19 cellular contexts compared by ENCODE assay signal in the genomic region with DNA sequence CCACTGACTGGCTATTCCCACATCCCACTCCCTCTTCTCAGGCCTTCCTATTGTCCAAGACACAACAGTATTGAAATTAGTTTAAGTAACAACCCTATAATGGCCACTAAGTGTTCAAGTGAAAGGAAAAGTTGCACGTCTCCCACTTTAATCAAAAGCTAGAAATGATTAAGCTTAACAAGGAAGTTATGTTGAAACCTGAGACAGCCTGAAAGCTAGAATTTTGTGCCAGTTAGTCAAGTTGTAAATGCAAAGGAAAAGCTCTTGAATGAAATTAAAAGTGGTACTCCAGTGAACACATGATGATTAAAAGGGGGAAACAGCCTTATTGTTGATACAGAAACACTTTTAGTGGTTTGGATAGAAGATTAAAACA.
"Had no signal": no experiment of that assay in that cellular context is flagged by ENCODE, and none has a peak within 500 bp of the region (broad histone marks: within the 10 kb centered on the region; RNA-seq: fewer than 3 reads in every experiment).

No MANE protein-coding gene starts in this region.

- H3K4me1 Mint-ChIP-seq: activated naive CD8-positive, alpha-beta T cell treated with anti-CD3 and anti-CD28 coated beads, Interleukin-2, amount 10 ng/mL, durations not matched to agents 7 days and 5 days had no signal

- H3K27ac Mint-ChIP-seq: activated CD8-positive, alpha-beta T cell treated with anti-CD3 and anti-CD28 coated beads, Interleukin-2, amount 10 ng/mL, durations not matched to agents 7 days and 5 days; activated naive CD8-positive, alpha-beta T cell treated with anti-CD3 and anti-CD28 coated beads, Interleukin-2, amount 10 ng/mL, durations not matched to agents 7 days and 5 days; T-helper 1 cell treated with Interleukin-12 subunit alpha and Interleukin-12 subunit beta and Interleukin-4 antibody, amounts not matched to agents 30 μg/mL and 1 μg/mL, for 36 hours had no signal

- DNase-seq: activated CD4-positive, alpha-beta T cell treated with anti-CD3 and anti-CD28 coated beads for 4 hours; activated CD4-positive, alpha-beta T cell treated with anti-CD3 and anti-CD28 coated beads, Interleukin-2, amount 50 U/mL, for 4 hours; activated CD8-positive, alpha-beta memory T cell treated with anti-CD3 and anti-CD28 coated beads, Interleukin-2, amount 50 U/mL, for 48 hours; activated CD8-positive, alpha-beta T cell treated with anti-CD3 and anti-CD28 coated beads, Interleukin-2, amount 10 ng/mL, durations not matched to agents 7 days and 5 days; activated naive CD4-positive, alpha-beta T cell treated with anti-CD3 and anti-CD28 coated beads, Interleukin-2, amount 50 U/mL, for 16 hours; activated naive CD8-positive, alpha-beta T cell treated with anti-CD3 and anti-CD28 coated beads, Interleukin-2, amount 10 ng/mL, durations not matched to agents 7 days and 5 days; activated T-cell treated with anti-CD3 and anti-CD28 coated beads, Interleukin-2, amount 50 U/mL, for 1 hour; adrenal gland; anterior cingulate cortex; KBM-7; NCI-H1048; NCI-H1417; NCI-H1930; NCI-H345; NCI-H510A treated with DMSO at 0.1 percent for 48 hours; PC-9; SHP77 treated with DMSO at 0.1 percent for 48 hours had no signal

- ATAC-seq: activated CD4-positive, CD25-positive, alpha-beta regulatory T cell treated with anti-CD3 and anti-CD28 coated beads, Interleukin-2, amount 50 U/mL, for 24 hours; activated CD8-positive, alpha-beta T cell treated with anti-CD3 and anti-CD28 coated beads, Interleukin-2, amount 10 ng/mL, durations not matched to agents 7 days and 5 days had no signal

- H3K4me3 Mint-ChIP-seq: activated CD8-positive, alpha-beta T cell treated with anti-CD3 and anti-CD28 coated beads, Interleukin-2, amount 10 ng/mL, durations not matched to agents 7 days and 5 days; activated naive CD8-positive, alpha-beta T cell treated with anti-CD3 and anti-CD28 coated beads, Interleukin-2, amount 10 ng/mL, durations not matched to agents 7 days and 5 days; T-helper 1 cell treated with Interleukin-12 subunit alpha and Interleukin-12 subunit beta and Interleukin-4 antibody, amounts not matched to agents 30 μg/mL and 1 μg/mL, for 36 hours had no signal
